ENCODE assay signal across 32 cellular contexts in the genomic region with DNA sequence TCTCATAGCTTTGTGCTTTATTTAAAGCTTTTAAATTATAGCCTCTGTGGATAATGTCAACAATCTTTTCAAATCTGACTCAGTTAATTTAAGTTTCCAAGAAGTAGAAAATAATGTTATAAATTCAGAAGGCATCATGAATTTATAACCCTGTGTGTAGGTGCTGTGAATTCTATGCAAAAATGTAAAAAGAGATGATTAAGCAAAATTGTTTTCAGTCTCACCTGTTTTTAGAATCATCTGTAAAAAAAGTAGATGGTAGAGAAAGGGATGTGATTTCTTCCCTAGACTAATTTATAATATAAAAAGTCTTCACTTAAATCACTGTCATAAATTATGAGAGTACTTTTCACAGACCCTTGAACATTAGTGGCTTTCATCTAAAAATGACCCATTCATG.
"Had no signal": no experiment of that assay in that cellular context is flagged by ENCODE, and none has a peak within 500 bp of the region (broad histone marks: within the 10 kb centered on the region; RNA-seq: fewer than 3 reads in every experiment).

No MANE protein-coding gene starts in this region.

- H3K27ac ChIP-seq: adrenal gland, SJCRH30 had no signal

- H3K9ac ChIP-seq: SK-N-SH had no signal

- H3K27me3 Mint-ChIP-seq: activated CD4-positive, alpha-beta memory T cell treated with anti-CD3 and anti-CD28 coated beads, Interleukin-2, amount 10 ng/mL, durations not matched to agents 7 days and 5 days; activated naive CD4-positive, alpha-beta T cell treated with anti-CD3 and anti-CD28 coated beads, Interleukin-2, amount 10 ng/mL, durations not matched to agents 7 days and 5 days; activated naive CD8-positive, alpha-beta T cell treated with anti-CD3 and anti-CD28 coated beads for 36 hours; activated T-helper 17 cell treated with anti-CD3 and anti-CD28 coated beads, Interleukin-2, amount 50 U/mL, for 72 hours had no signal

- DNase-seq: activated CD4-positive, alpha-beta memory T cell treated with anti-CD3 and anti-CD28 coated beads, Interleukin-2, amount 10 ng/mL, durations not matched to agents 7 days and 5 days; activated CD4-positive, alpha-beta T cell treated with anti-CD3 and anti-CD28 coated beads for 1 hour; activated CD4-positive, alpha-beta T cell treated with anti-CD3 and anti-CD28 coated beads, Interleukin-2, amount 50 U/mL, for 1 hour; activated gamma-delta T cell treated with Interleukin-2 at 50 U/mL for 16 hours; activated naive CD4-positive, alpha-beta T cell treated with anti-CD3 and anti-CD28 coated beads, Interleukin-2, amount 10 ng/mL, durations not matched to agents 7 days and 5 days; activated naive CD8-positive, alpha-beta T cell treated with anti-CD3 and anti-CD28 coated beads for 36 hours; activated T-cell treated with anti-CD3 and anti-CD28 coated beads for 4 hours; activated T-cell treated with anti-CD3 and anti-CD28 coated beads, Interleukin-2, amount 50 U/mL, for 48 hours; adrenal gland; anterior cingulate cortex; KG1; MG63; MV-4-11; NCI-H1092 treated with DMSO at 0.1 percent for 48 hours; NCI-H1417 treated with DMSO at 0.1 percent for 48 hours; NCI-H1694; NCI-H2029; NCI-H2107; NCI-H2171 treated with DMSO at 0.1 percent for 48 hours; NCI-H226; NCI-H526; NCI-H774; Right ventricle myocardium superior; RPMI8226; SJCRH30; SK-N-SH; SW 1271; T-helper 9 cell had no signal

- H3K9me2 ChIP-seq: SK-N-SH had no signal

- H3K4me1 ChIP-seq: adrenal gland, SJCRH30 had no signal

- H3K27ac Mint-ChIP-seq: activated CD4-positive, alpha-beta memory T cell treated with anti-CD3 and anti-CD28 coated beads, Interleukin-2, amount 10 ng/mL, durations not matched to agents 7 days and 5 days; activated naive CD4-positive, alpha-beta T cell treated with anti-CD3 and anti-CD28 coated beads, Interleukin-2, amount 10 ng/mL, durations not matched to agents 7 days and 5 days; activated naive CD8-positive, alpha-beta T cell treated with anti-CD3 and anti-CD28 coated beads for 36 hours; activated T-helper 17 cell treated with anti-CD3 and anti-CD28 coated beads, Interleukin-2, amount 50 U/mL, for 72 hours; T-helper 1 cell treated with Interleukin-12 subunit alpha and Interleukin-12 subunit beta and Interleukin-4 antibody, amounts not matched to agents 30 μg/mL and 1 μg/mL, for 36 hours; WTC11 had no signal

- H3K4me1 Mint-ChIP-seq: WTC11 had no signal

- H3K4me2 ChIP-seq: SK-N-SH had no signal

- H3K4me3 ChIP-seq: adrenal gland, MG63, SJCRH30 had no signal

- H3K36me3 ChIP-seq: adrenal gland, MG63 had no signal

- ATAC-seq: activated T-helper 17 cell treated with anti-CD3 and anti-CD28 coated beads, Interleukin-2, amount 50 U/mL, for 72 hours; Panc1; WTC11 had no signal

- H3K27me3 ChIP-seq: adrenal gland, MG63, SJCRH30 had no signal

- H3K9me3 ChIP-seq: adrenal gland, MG63, SJCRH30, SK-N-SH had no signal

- H3K4me3 Mint-ChIP-seq: activated CD4-positive, alpha-beta memory T cell treated with anti-CD3 and anti-CD28 coated beads, Interleukin-2, amount 10 ng/mL, durations not matched to agents 7 days and 5 days; activated naive CD4-positive, alpha-beta T cell treated with anti-CD3 and anti-CD28 coated beads, Interleukin-2, amount 10 ng/mL, durations not matched to agents 7 days and 5 days; activated naive CD8-positive, alpha-beta T cell treated with anti-CD3 and anti-CD28 coated beads for 36 hours; activated T-helper 17 cell treated with anti-CD3 and anti-CD28 coated beads, Interleukin-2, amount 50 U/mL, for 72 hours; T-helper 1 cell treated with Interleukin-12 subunit alpha and Interleukin-12 subunit beta and Interleukin-4 antibody, amounts not matched to agents 30 μg/mL and 1 μg/mL, for 36 hours; WTC11 had no signal

- H3K9me3 Mint-ChIP-seq: activated CD4-positive, alpha-beta memory T cell treated with anti-CD3 and anti-CD28 coated beads, Interleukin-2, amount 10 ng/mL, durations not matched to agents 7 days and 5 days; activated naive CD4-positive, alpha-beta T cell treated with anti-CD3 and anti-CD28 coated beads, Interleukin-2, amount 10 ng/mL, durations not matched to agents 7 days and 5 days; activated naive CD8-positive, alpha-beta T cell treated with anti-CD3 and anti-CD28 coated beads for 36 hours; activated T-helper 17 cell treated with anti-CD3 and anti-CD28 coated beads, Interleukin-2, amount 50 U/mL, for 72 hours; T-helper 1 cell treated with Interleukin-12 subunit alpha and Interleukin-12 subunit beta and Interleukin-4 antibody, amounts not matched to agents 30 μg/mL and 1 μg/mL, for 36 hours; WTC11 had no signal
